Comparison of ENCODE assay signal across 13 cellular contexts in the genomic region with DNA sequence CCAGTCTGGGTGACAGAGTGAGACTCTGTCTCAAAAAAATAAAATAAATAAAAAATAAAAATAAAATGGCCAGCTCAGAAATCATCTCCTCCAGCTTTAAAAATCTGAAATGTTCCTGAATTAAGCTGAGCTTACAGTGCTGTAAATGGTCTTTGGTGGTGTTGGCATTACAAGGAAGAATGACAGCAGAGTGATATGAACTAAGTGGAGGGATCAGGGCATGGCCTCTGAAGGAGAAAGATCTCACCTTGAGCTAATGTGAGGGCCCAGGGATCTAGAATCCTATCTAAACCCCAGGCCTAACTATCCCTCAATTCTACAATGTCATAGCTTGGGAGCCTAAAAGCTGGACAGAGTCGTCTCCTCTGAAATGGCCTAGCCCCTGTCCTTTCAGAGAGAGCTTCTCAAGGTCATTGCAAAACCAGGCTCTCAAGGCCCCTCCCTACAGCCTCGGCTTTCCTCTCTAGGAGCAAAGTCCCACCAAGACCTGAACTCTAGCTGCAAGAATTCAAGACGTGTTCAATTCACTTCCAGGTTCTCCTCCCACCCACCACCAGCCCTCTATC.
"Had no signal": no experiment of that assay in that cellular context is flagged by ENCODE, and none has a peak within 500 bp of the region (broad histone marks: within the 10 kb centered on the region; RNA-seq: fewer than 3 reads in every experiment).

No MANE protein-coding gene starts in this region.

- H3K4me3 ChIP-seq: psoas muscle, upper lobe of left lung had no signal

- H3K27ac Mint-ChIP-seq: activated CD4-positive, alpha-beta T cell treated with anti-CD3 and anti-CD28 coated beads, Interleukin-2, amount 10 ng/mL, durations not matched to agents 7 days and 5 days; activated naive CD8-positive, alpha-beta T cell treated with anti-CD3 and anti-CD28 coated beads, Interleukin-2, amount 50 U/mL, for 24 hours; memory B cell had no signal

- H3K27me3 ChIP-seq: upper lobe of left lung had no signal

- DNase-seq: activated CD4-positive, alpha-beta T cell treated with anti-CD3 and anti-CD28 coated beads, Interleukin-2, amount 10 ng/mL, durations not matched to agents 7 days and 5 days; activated CD4-positive, CD25-positive, alpha-beta regulatory T cell; activated CD8-positive, alpha-beta memory T cell treated with anti-CD3 and anti-CD28 coated beads for 24 hours; activated naive CD4-positive, alpha-beta T cell treated with Interleukin-2 at 50 U/mL for 16 hours; activated naive CD8-positive, alpha-beta T cell treated with anti-CD3 and anti-CD28 coated beads, Interleukin-2, amount 50 U/mL, for 24 hours; central memory CD4-positive, alpha-beta T cell; cortex of kidney; effector CD8-positive, alpha-beta T cell; psoas muscle; stimulated activated CD4-positive, alpha-beta T cell treated with anti-CD3 and anti-CD28 coated beads, Interleukin-2, amount 100 ng/mL, for 48 hours; stimulated activated naive CD4-positive, alpha-beta T cell treated with Interleukin-2 at 50 U/mL for 16 hours; upper lobe of left lung had no signal

- ATAC-seq: activated naive CD8-positive, alpha-beta T cell treated with anti-CD3 and anti-CD28 coated beads, Interleukin-2, amount 50 U/mL, for 24 hours; psoas muscle had no signal

- H3K36me3 ChIP-seq: upper lobe of left lung had no signal

- H3K9me3 Mint-ChIP-seq: activated CD4-positive, alpha-beta T cell treated with anti-CD3 and anti-CD28 coated beads, Interleukin-2, amount 10 ng/mL, durations not matched to agents 7 days and 5 days; activated naive CD8-positive, alpha-beta T cell treated with anti-CD3 and anti-CD28 coated beads, Interleukin-2, amount 50 U/mL, for 24 hours; memory B cell had no signal

- H3K4me1 ChIP-seq: psoas muscle, upper lobe of left lung had no signal

- H3K4me3 Mint-ChIP-seq: activated CD4-positive, alpha-beta T cell treated with anti-CD3 and anti-CD28 coated beads, Interleukin-2, amount 10 ng/mL, durations not matched to agents 7 days and 5 days; activated naive CD8-positive, alpha-beta T cell treated with anti-CD3 and anti-CD28 coated beads, Interleukin-2, amount 50 U/mL, for 24 hours; memory B cell had no signal

- H3K4me1 Mint-ChIP-seq: activated CD4-positive, alpha-beta T cell treated with anti-CD3 and anti-CD28 coated beads, Interleukin-2, amount 10 ng/mL, durations not matched to agents 7 days and 5 days; activated naive CD8-positive, alpha-beta T cell treated with anti-CD3 and anti-CD28 coated beads, Interleukin-2, amount 50 U/mL, for 24 hours; memory B cell had no signal

- H3K9me3 ChIP-seq: psoas muscle, upper lobe of left lung had no signal

- H3K27ac ChIP-seq: psoas muscle, upper lobe of left lung had no signal
